In the genomic region with DNA sequence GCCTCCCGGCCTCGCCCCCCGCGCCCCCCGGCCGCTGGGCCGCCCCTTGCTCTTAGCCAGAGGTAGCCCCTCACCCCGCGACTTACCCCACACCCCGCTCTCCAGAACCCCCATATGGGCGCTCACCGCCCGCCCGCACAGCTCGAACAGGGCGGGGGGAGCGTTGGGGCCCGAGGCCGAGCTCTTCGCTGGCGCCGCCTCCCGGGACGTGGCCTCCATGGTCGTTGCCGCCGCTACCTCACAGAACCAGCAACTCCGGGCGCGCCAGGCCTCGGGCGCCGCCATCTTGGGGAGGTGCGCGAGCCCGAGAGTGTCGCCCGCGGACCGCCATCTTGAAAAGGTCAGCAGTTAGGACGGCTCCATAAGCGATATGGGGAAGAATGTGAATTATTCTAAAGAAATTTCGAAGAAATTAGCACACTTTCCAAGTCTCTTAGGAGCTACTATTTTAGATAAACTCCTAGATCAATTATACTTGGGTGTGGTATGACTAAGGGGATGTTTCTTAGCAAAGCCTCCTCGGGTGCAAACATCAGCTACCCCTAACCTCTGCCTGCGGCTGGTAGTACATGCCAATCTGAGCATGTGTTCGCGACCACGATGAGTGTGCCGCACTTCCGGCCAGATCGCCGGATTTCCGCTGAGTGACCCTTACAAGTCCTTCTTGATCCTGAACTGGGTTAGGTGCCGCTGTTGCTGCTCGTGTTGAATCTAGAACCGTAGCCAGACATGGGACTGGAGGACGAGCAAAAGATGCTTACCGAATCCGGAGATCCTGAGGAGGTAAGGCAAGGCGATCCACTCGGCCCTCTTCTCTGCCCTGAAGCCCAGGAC, we compare ENCODE assay signal across 1 cellular context.
TF ChIP-seq lines count a peak whose summit lies in the region.

A gene with protein sequence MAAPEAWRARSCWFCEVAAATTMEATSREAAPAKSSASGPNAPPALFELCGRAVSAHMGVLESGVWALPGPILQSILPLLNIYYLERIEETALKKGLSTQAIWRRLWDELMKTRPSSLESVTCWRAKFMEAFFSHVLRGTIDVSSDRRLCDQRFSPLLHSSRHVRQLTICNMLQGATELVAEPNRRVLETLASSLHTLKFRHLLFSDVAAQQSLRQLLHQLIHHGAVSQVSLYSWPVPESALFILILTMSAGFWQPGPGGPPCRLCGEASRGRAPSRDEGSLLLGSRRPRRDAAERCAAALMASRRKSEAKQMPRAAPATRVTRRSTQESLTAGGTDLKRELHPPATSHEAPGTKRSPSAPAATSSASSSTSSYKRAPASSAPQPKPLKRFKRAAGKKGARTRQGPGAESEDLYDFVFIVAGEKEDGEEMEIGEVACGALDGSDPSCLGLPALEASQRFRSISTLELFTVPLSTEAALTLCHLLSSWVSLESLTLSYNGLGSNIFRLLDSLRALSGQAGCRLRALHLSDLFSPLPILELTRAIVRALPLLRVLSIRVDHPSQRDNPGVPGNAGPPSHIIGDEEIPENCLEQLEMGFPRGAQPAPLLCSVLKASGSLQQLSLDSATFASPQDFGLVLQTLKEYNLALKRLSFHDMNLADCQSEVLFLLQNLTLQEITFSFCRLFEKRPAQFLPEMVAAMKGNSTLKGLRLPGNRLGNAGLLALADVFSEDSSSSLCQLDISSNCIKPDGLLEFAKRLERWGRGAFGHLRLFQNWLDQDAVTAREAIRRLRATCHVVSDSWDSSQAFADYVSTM (minus strand): TSS at position 579 of the 834 bp plus-strand sequence. CDS start 294 bp downstream, at position 285.
A gene (plus strand): TSS at position 661 of the 834 bp plus-strand sequence. CDS start 69 bp downstream, at position 730.

TF ChIP-seq in K562, 482 proteins besides CTCF, POLR2A, EP300 and RAD21 (continued from another document and continues in another):
- TF ChIP-seq, protein P1, sequence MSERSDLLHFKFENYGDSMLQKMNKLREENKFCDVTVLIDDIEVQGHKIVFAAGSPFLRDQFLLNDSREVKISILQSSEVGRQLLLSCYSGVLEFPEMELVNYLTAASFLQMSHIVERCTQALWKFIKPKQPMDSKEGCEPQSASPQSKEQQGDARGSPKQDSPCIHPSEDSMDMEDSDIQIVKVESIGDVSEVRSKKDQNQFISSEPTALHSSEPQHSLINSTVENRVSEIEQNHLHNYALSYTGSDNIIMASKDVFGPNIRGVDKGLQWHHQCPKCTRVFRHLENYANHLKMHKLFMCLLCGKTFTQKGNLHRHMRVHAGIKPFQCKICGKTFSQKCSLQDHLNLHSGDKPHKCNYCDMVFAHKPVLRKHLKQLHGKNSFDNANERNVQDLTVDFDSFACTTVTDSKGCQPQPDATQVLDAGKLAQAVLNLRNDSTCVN (CRISPR knock-in tag; IDR thresholded peaks at IDR 0.05): 0 out of 2 replicates have a peak, but pooled peaks have one; percentile 20
- TF ChIP-seq SPI1 (IDR thresholded peaks at IDR 0.05; ENCODE audit: borderline replicate concordance, low read depth, low read length) (peak; percentile 46), TCFL5 (CRISPR knock-in tag; conservative IDR thresholded peaks at IDR 0.05) (no peak), SMARCC2 (IDR thresholded peaks at IDR 0.05; ENCODE audit: low read depth) (0 out of 2 replicates have a peak, but pooled peaks have one; percentile 36), PHB (CRISPR knock-in tag; IDR thresholded peaks at IDR 0.05) (no peak), TEAD1 (CRISPR knock-in tag; IDR thresholded peaks at IDR 0.05) (peak; percentile 63 to 70; a peak in 3 of 4 replicates), ZNF551 (CRISPR knock-in tag; IDR thresholded peaks at IDR 0.05) (no peak), C11orf30 (IDR thresholded peaks at IDR 0.05; ENCODE audit: low read depth) (peak; percentile 69; the same call in 1 of the 2 replicates), ILK (tag; IDR thresholded peaks at IDR 0.05; ENCODE audit: borderline replicate concordance, low read depth) (no peak), ARNT (IDR thresholded peaks at IDR 0.05) (peak in 1 of 2 experiments; percentile 60; a peak in 3 of 4 replicates), ZNF586 (CRISPR knock-in tag; conservative IDR thresholded peaks at IDR 0.05) (no peak), RCOR1 (IDR thresholded peaks at IDR 0.05; ENCODE audit: borderline replicate concordance in 1 of 2, low read depth in 2 of 2, low read length in 2 of 2) (peak in 1 of 2 experiments; percentile 43; a peak in 2 of 4 replicates), ZNF79 (CRISPR knock-in tag; IDR thresholded peaks at IDR 0.05; ENCODE audit: low read depth) (peak; percentile 23; the same call in 1 of the 2 replicates), POLR2H (tag; IDR thresholded peaks at IDR 0.05; ENCODE audit: low read depth) (peak; percentile 93), SREBF2 (CRISPR knock-in tag; IDR thresholded peaks at IDR 0.05) (no peak), ZNF384 (IDR thresholded peaks at IDR 0.05; ENCODE audit: low read depth, low read length) (peak; percentile 40; the same call in 1 of the 2 replicates), RFX7 (CRISPR knock-in tag; IDR thresholded peaks at IDR 0.05) (no peak), RB1 (IDR thresholded peaks at IDR 0.05; ENCODE audit: low read depth) (peak; percentile 91), MBD2 (IDR thresholded peaks at IDR 0.05; ENCODE audit: borderline replicate concordance, low read depth) (peak; percentile 99), GABPB1 (CRISPR knock-in tag; IDR thresholded peaks at IDR 0.05) (peak; percentile 94), NONO (IDR thresholded peaks at IDR 0.05; ENCODE audit: low read depth in 2 of 2, low read length in 1 of 2) (peak; percentile 93 to 99), ZNF583 (CRISPR knock-in tag; IDR thresholded peaks at IDR 0.05) (no peak), ZNF324 (CRISPR knock-in tag; IDR thresholded peaks at IDR 0.05) (peak; percentile 31; the same call in 1 of the 2 replicates), NCOA1 (IDR thresholded peaks at IDR 0.05; ENCODE audit: low read depth) (peak; percentile 67)
- TF ChIP-seq, protein P2, sequence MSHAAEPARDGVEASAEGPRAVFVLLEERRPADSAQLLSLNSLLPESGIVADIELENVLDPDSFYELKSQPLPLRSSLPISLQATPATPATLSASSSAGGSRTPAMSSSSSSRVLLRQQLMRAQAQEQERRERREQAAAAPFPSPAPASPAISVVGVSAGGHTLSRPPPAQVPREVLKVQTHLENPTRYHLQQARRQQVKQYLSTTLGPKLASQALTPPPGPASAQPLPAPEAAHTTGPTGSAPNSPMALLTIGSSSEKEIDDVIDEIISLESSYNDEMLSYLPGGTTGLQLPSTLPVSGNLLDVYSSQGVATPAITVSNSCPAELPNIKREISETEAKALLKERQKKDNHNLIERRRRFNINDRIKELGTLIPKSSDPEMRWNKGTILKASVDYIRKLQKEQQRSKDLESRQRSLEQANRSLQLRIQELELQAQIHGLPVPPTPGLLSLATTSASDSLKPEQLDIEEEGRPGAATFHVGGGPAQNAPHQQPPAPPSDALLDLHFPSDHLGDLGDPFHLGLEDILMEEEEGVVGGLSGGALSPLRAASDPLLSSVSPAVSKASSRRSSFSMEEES (CRISPR knock-in tag; IDR thresholded peaks at IDR 0.05): no peak
- TF ChIP-seq, protein P3, sequence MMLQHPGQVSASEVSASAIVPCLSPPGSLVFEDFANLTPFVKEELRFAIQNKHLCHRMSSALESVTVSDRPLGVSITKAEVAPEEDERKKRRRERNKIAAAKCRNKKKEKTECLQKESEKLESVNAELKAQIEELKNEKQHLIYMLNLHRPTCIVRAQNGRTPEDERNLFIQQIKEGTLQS (IDR thresholded peaks at IDR 0.05): peak; percentile 83
- TF ChIP-seq, protein P3 (CRISPR knock-in tag; conservative IDR thresholded peaks at IDR 0.05): peak; percentile 82
- TF ChIP-seq, protein P4, sequence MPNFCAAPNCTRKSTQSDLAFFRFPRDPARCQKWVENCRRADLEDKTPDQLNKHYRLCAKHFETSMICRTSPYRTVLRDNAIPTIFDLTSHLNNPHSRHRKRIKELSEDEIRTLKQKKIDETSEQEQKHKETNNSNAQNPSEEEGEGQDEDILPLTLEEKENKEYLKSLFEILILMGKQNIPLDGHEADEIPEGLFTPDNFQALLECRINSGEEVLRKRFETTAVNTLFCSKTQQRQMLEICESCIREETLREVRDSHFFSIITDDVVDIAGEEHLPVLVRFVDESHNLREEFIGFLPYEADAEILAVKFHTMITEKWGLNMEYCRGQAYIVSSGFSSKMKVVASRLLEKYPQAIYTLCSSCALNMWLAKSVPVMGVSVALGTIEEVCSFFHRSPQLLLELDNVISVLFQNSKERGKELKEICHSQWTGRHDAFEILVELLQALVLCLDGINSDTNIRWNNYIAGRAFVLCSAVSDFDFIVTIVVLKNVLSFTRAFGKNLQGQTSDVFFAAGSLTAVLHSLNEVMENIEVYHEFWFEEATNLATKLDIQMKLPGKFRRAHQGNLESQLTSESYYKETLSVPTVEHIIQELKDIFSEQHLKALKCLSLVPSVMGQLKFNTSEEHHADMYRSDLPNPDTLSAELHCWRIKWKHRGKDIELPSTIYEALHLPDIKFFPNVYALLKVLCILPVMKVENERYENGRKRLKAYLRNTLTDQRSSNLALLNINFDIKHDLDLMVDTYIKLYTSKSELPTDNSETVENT (CRISPR knock-in tag; IDR thresholded peaks at IDR 0.05): peak; percentile 95
- TF ChIP-seq, protein P5, sequence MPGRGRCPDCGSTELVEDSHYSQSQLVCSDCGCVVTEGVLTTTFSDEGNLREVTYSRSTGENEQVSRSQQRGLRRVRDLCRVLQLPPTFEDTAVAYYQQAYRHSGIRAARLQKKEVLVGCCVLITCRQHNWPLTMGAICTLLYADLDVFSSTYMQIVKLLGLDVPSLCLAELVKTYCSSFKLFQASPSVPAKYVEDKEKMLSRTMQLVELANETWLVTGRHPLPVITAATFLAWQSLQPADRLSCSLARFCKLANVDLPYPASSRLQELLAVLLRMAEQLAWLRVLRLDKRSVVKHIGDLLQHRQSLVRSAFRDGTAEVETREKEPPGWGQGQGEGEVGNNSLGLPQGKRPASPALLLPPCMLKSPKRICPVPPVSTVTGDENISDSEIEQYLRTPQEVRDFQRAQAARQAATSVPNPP (IDR thresholded peaks at IDR 0.05; ENCODE audit: borderline replicate concordance, insufficient read depth, insufficient read length): no peak
- TF ChIP-seq, protein P6, sequence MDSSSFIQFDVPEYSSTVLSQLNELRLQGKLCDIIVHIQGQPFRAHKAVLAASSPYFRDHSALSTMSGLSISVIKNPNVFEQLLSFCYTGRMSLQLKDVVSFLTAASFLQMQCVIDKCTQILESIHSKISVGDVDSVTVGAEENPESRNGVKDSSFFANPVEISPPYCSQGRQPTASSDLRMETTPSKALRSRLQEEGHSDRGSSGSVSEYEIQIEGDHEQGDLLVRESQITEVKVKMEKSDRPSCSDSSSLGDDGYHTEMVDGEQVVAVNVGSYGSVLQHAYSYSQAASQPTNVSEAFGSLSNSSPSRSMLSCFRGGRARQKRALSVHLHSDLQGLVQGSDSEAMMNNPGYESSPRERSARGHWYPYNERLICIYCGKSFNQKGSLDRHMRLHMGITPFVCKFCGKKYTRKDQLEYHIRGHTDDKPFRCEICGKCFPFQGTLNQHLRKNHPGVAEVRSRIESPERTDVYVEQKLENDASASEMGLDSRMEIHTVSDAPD (CRISPR knock-in tag; IDR thresholded peaks at IDR 0.05): no peak
- TF ChIP-seq, protein P7, sequence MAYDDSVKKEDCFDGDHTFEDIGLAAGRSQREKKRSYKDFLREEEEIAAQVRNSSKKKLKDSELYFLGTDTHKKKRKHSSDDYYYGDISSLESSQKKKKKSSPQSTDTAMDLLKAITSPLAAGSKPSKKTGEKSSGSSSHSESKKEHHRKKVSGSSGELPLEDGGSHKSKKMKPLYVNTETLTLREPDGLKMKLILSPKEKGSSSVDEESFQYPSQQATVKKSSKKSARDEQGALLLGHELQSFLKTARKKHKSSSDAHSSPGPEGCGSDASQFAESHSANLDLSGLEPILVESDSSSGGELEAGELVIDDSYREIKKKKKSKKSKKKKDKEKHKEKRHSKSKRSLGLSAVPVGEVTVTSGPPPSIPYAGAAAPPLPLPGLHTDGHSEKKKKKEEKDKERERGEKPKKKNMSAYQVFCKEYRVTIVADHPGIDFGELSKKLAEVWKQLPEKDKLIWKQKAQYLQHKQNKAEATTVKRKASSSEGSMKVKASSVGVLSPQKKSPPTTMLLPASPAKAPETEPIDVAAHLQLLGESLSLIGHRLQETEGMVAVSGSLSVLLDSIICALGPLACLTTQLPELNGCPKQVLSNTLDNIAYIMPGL (CRISPR knock-in tag; IDR thresholded peaks at IDR 0.05): peak; percentile 70; the same call in 1 of the 2 replicates
- TF ChIP-seq, protein P8, sequence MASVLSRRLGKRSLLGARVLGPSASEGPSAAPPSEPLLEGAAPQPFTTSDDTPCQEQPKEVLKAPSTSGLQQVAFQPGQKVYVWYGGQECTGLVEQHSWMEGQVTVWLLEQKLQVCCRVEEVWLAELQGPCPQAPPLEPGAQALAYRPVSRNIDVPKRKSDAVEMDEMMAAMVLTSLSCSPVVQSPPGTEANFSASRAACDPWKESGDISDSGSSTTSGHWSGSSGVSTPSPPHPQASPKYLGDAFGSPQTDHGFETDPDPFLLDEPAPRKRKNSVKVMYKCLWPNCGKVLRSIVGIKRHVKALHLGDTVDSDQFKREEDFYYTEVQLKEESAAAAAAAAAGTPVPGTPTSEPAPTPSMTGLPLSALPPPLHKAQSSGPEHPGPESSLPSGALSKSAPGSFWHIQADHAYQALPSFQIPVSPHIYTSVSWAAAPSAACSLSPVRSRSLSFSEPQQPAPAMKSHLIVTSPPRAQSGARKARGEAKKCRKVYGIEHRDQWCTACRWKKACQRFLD (CRISPR knock-in tag; IDR thresholded peaks at IDR 0.05): peak; percentile 95
- TF ChIP-seq, protein P9, sequence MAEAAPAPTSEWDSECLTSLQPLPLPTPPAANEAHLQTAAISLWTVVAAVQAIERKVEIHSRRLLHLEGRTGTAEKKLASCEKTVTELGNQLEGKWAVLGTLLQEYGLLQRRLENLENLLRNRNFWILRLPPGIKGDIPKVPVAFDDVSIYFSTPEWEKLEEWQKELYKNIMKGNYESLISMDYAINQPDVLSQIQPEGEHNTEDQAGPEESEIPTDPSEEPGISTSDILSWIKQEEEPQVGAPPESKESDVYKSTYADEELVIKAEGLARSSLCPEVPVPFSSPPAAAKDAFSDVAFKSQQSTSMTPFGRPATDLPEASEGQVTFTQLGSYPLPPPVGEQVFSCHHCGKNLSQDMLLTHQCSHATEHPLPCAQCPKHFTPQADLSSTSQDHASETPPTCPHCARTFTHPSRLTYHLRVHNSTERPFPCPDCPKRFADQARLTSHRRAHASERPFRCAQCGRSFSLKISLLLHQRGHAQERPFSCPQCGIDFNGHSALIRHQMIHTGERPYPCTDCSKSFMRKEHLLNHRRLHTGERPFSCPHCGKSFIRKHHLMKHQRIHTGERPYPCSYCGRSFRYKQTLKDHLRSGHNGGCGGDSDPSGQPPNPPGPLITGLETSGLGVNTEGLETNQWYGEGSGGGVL (CRISPR knock-in tag; IDR thresholded peaks at IDR 0.05): no peak
- TF ChIP-seq, protein P10, sequence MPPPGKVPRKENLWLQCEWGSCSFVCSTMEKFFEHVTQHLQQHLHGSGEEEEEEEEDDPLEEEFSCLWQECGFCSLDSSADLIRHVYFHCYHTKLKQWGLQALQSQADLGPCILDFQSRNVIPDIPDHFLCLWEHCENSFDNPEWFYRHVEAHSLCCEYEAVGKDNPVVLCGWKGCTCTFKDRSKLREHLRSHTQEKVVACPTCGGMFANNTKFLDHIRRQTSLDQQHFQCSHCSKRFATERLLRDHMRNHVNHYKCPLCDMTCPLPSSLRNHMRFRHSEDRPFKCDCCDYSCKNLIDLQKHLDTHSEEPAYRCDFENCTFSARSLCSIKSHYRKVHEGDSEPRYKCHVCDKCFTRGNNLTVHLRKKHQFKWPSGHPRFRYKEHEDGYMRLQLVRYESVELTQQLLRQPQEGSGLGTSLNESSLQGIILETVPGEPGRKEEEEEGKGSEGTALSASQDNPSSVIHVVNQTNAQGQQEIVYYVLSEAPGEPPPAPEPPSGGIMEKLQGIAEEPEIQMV (tag; conservative IDR thresholded peaks at IDR 0.05; ENCODE audit: low read depth): no peak
